ENCODE assay signal across 1 cellular context in genomic region chr3:124730129-124730919, GRCh38.
TF ChIP-seq lines count a peak whose summit lies in the region.

UMPS (plus strand) TSS chr3:124730452; CDS start chr3:124730472, 20 bp downstream.

TF ChIP-seq in K562, 482 proteins besides CTCF, POLR2A, EP300 and RAD21 (continued from another document and continues in another):
- TF ChIP-seq ARID4B (CRISPR knock-in tag; IDR thresholded peaks at IDR 0.05) (peak; percentile 82), MAFK (IDR thresholded peaks at IDR 0.05; ENCODE audit: low read length) (no peak), ZNF134 (CRISPR knock-in tag; conservative IDR thresholded peaks at IDR 0.05) (no peak), CREB1 (IDR thresholded peaks at IDR 0.05) (peak; percentile 90), CREB1 (CRISPR knock-in tag; IDR thresholded peaks at IDR 0.05) (peak; percentile 95), ELF4 (CRISPR knock-in tag; IDR thresholded peaks at IDR 0.05) (no peak), NR4A1 (CRISPR knock-in tag; IDR thresholded peaks at IDR 0.05) (0 out of 2 replicates have a peak, but pooled peaks have one; percentile 70), NR4A1 (tag; IDR thresholded peaks at IDR 0.05) (no peak), RFX7 (CRISPR knock-in tag; IDR thresholded peaks at IDR 0.05) (no peak), STAG1 (CRISPR knock-in tag; IDR thresholded peaks at IDR 0.05; ENCODE audit: borderline replicate concordance) (no peak), ATF7 (IDR thresholded peaks at IDR 0.05) (peak; percentile 99), TBP (optimal IDR thresholded peaks at IDR 0.05; ENCODE audit: low read depth, low read length) (peak; percentile 82), MCM7 (IDR thresholded peaks at IDR 0.05) (no peak), SIX5 (IDR thresholded peaks at IDR 0.05; ENCODE audit: borderline replicate concordance in 1 of 2, insufficient read depth in 1 of 2, low read depth in 1 of 2, low read length in 2 of 2) (no peak; a peak in 1 of 4 replicates), E2F4 (CRISPR knock-in tag; IDR thresholded peaks at IDR 0.05; ENCODE audit: low read depth) (peak; percentile 53; the same call in 1 of the 2 replicates), MTF1 (CRISPR knock-in tag; IDR thresholded peaks at IDR 0.05; ENCODE audit: borderline replicate concordance) (no peak), CSDE1 (IDR thresholded peaks at IDR 0.05) (0 out of 4 replicates have a peak, but pooled peaks of 1 of the 2 experiments have one; percentile 43), MEF2D (tag; conservative IDR thresholded peaks at IDR 0.05; ENCODE audit: low read depth) (no peak), TAF1 (IDR thresholded peaks at IDR 0.05; ENCODE audit: control insufficient read depth, extremely low read depth, insufficient read depth, low read length, severe bottlenecking) (peak; percentile 73), ZNF561 (CRISPR knock-in tag; conservative IDR thresholded peaks at IDR 0.05) (no peak), BRCA1 (IDR thresholded peaks at IDR 0.05) (no peak), BRCA1 (CRISPR knock-in tag; IDR thresholded peaks at IDR 0.05) (no peak), ZNF764 (CRISPR knock-in tag; IDR thresholded peaks at IDR 0.05; ENCODE audit: low read depth) (no peak), ETS1 (conservative IDR thresholded peaks at IDR 0.05; ENCODE audit: control insufficient read depth, low read depth, low read length) (peak; percentile 74; the same call in 1 of the 2 replicates), NR0B1 (IDR thresholded peaks at IDR 0.05; ENCODE audit: partially characterized antibody) (no peak), E2F3 (CRISPR knock-in tag; IDR thresholded peaks at IDR 0.05) (no peak), ZNF143 (CRISPR knock-in tag; IDR thresholded peaks at IDR 0.05) (peak; percentile 76), TSHZ1 (CRISPR knock-in tag; IDR thresholded peaks at IDR 0.05) (0 out of 2 replicates have a peak, but pooled peaks have one; percentile 48), NR1H2 (CRISPR knock-in tag; IDR thresholded peaks at IDR 0.05) (no peak), CREB5 (CRISPR knock-in tag; IDR thresholded peaks at IDR 0.05) (no peak), TCF15 (CRISPR knock-in tag; IDR thresholded peaks at IDR 0.05) (no peak), SP2 (IDR thresholded peaks at IDR 0.05; ENCODE audit: extremely low read depth, low read depth, low read length, poor library complexity, severe bottlenecking) (peak; percentile 20), ZBTB8A (IDR thresholded peaks at IDR 0.05; ENCODE audit: partially characterized antibody) (no peak)
